1 cellular context compared by ENCODE assay signal in the genomic region with DNA sequence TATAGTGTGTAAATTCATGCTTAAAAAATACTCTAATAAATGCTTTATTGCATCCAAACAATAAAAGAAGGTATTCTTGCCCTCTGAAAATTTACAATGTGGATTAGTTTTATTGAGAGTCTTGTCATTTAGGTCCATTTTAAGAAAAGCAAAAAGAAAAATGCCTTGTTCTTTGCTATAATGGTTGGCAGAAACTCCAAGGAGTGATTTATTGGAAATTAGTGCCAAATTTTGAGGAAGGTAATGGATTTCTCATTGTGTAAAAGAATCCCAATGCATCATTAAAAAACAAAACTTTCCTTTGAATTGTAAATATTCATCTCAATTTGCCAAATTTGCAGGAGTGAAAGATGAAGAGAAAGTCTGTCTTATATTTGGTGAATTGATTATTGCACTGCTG.
TF ChIP-seq lines count a peak whose summit lies in the region.

No MANE protein-coding gene starts in this region.

TF ChIP-seq in GM23338, 12 proteins besides CTCF, POLR2A, EP300 and RAD21 (continued from another document):
- TF ChIP-seq, protein P1, sequence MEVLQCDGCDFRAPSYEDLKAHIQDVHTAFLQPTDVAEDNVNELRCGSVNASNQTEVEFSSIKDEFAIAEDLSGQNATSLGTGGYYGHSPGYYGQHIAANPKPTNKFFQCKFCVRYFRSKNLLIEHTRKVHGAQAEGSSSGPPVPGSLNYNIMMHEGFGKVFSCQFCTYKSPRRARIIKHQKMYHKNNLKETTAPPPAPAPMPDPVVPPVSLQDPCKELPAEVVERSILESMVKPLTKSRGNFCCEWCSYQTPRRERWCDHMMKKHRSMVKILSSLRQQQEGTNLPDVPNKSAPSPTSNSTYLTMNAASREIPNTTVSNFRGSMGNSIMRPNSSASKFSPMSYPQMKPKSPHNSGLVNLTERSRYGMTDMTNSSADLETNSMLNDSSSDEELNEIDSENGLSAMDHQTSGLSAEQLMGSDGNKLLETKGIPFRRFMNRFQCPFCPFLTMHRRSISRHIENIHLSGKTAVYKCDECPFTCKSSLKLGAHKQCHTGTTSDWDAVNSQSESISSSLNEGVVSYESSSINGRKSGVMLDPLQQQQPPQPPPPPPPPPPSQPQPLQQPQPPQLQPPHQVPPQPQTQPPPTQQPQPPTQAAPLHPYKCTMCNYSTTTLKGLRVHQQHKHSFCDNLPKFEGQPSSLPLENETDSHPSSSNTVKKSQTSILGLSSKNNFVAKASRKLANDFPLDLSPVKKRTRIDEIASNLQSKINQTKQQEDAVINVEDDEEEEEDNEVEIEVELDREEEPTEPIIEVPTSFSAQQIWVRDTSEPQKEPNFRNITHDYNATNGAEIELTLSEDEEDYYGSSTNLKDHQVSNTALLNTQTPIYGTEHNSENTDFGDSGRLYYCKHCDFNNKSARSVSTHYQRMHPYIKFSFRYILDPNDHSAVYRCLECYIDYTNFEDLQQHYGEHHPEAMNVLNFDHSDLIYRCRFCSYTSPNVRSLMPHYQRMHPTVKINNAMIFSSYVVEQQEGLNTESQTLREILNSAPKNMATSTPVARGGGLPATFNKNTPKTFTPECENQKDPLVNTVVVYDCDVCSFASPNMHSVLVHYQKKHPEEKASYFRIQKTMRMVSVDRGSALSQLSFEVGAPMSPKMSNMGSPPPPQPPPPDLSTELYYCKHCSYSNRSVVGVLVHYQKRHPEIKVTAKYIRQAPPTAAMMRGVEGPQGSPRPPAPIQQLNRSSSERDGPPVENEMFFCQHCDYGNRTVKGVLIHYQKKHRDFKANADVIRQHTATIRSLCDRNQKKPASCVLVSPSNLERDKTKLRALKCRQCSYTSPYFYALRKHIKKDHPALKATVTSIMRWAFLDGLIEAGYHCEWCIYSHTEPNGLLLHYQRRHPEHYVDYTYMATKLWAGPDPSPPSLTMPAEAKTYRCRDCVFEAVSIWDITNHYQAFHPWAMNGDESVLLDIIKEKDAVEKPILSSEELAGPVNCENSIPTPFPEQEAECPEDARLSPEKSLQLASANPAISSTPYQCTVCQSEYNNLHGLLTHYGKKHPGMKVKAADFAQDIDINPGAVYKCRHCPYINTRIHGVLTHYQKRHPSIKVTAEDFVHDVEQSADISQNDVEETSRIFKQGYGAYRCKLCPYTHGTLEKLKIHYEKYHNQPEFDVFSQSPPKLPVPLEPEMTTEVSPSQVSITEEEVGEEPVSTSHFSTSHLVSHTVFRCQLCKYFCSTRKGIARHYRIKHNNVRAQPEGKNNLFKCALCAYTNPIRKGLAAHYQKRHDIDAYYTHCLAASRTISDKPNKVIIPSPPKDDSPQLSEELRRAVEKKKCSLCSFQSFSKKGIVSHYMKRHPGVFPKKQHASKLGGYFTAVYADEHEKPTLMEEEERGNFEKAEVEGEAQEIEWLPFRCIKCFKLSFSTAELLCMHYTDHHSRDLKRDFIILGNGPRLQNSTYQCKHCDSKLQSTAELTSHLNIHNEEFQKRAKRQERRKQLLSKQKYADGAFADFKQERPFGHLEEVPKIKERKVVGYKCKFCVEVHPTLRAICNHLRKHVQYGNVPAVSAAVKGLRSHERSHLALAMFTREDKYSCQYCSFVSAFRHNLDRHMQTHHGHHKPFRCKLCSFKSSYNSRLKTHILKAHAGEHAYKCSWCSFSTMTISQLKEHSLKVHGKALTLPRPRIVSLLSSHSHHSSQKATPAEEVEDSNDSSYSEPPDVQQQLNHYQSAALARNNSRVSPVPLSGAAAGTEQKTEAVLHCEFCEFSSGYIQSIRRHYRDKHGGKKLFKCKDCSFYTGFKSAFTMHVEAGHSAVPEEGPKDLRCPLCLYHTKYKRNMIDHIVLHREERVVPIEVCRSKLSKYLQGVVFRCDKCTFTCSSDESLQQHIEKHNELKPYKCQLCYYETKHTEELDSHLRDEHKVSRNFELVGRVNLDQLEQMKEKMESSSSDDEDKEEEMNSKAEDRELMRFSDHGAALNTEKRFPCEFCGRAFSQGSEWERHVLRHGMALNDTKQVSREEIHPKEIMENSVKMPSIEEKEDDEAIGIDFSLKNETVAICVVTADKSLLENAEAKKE (CRISPR knock-in tag; IDR thresholded peaks at IDR 0.05) = no peak
